In the genomic region with DNA sequence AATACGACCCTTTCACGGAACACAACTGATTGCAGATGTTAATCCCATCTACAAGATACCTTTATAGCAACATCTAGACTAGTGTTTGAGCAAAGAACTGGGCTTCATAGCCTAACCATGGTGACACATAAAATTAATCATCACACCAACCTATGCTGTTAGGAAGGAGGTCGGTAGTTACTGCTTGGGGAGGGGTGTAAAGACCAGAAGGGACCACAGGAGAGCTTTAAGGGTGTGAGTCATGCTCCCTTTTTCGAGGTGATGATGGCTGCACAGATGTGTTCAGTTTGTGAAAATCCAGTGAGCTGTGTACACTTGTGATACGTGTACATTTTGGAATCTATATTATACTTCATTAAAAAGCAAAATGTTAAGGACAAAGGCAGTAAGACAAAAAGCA, we compare ENCODE assay signal across 22 cellular contexts. TPM values are rescaled to one million over a fixed set of nuclear protein-coding genes. Genes with fewer than 3 reads are reported as not detected.
A peak's percentile ranks its signal among the peaks of the same experiment; 100 is the strongest.
DNase-seq lines count a peak whose midpoint lies in the region; ATAC-seq and TF ChIP-seq lines count a peak whose summit lies in the region.
"Had no signal": no experiment of that assay in that cellular context is flagged by ENCODE, and none has a peak within 500 bp of the region (broad histone marks: within the 10 kb centered on the region; RNA-seq: fewer than 3 reads in every experiment).

No MANE protein-coding gene starts in this region.

- H3K27me3 ChIP-seq in A673 (replicated peaks; ENCODE audit: insufficient read depth, low read depth, low read length, poor library complexity): no peaks in the 10 kb centered on the region
- H3K27me3 ChIP-seq: BE2C had no signal

- no TSS peak for BruUV-seq in A673 (replicated peaks; lab: Mats Ljungman, UMichigan)

- ATAC-seq in HG02852 (IDR thresholded peaks at IDR 0.05; ENCODE audit: unreplicated experiment) (no peak), HG03342 (IDR thresholded peaks at IDR 0.05; ENCODE audit: unreplicated experiment) (no peak)

- no peaks in the 10 kb centered on the region for H3K9me3 ChIP-seq in A673 (ENCODE audit: low read depth, low read length, poor library complexity, severe bottlenecking)
- H3K9me3 ChIP-seq: BE2C had no signal

- TF ChIP-seq CTCF in choroid plexus epithelial cell (conservative IDR thresholded peaks at IDR 0.05; ENCODE audit: low read depth, low read length) (no peak), A673 (conservative IDR thresholded peaks at IDR 0.05; ENCODE audit: low read depth, low read length) (no peak)

- CTCF ChIA-PET in A673 (lab: Charles Lee): no interaction called here

- H3K4me3 ChIP-seq in choroid plexus epithelial cell (ENCODE audit: low read depth, low read length) (no peak overlapping the region), A673 (ENCODE audit: low read depth, low read length, poor library complexity, severe bottlenecking) (no peak overlapping the region)

- intact Hi-C loops in A673 (cut with micrococcal nuclease; ENCODE audit: unreplicated experiment): no loop called here

- H3K4me1 ChIP-seq in A673 (ENCODE audit: insufficient read depth, low read length, poor library complexity, severe bottlenecking): peaks cover 6% of the 10 kb centered on the region
- H3K4me1 ChIP-seq: BE2C had no signal

- peak; percentile 16 for DNase-seq in NK-92 treated with Interleukin-12 subunit alpha and Interleukin-12 subunit beta, amount 100 ng/mL, for 24 hours (lab: John Stamatoyannopoulos, UW)
- DNase-seq in NK-92 (lab: John Stamatoyannopoulos, UW; ENCODE audit: unreplicated experiment): no peak
- DNase-seq in M059J (ENCODE audit: low read depth): peak; percentile 33
- DNase-seq in choroid plexus epithelial cell (ENCODE audit: low read depth): peak; percentile 30
- no peak for DNase-seq in NCI-H69 (lab: John Stamatoyannopoulos, UW)
- DNase-seq in A673 (ENCODE audit: low spot score): no peak
- DNase-seq: BE2C; CD4-positive, CD25-positive, alpha-beta regulatory T cell; COR-L47; DMS153; Karpas-422; MM.1S; NCI-H1092; NCI-H146; NCI-H2029 treated with DMSO at 0.1 percent for 48 hours; NCI-H2171 treated with DMSO at 0.1 percent for 48 hours; NCI-H446; RPMI8226; SIG-M5 had no signal

- POLR2A ChIA-PET in A673 (lab: Charles Lee; ENCODE audit: low non-redundant PET): no interaction called here

- H3K27ac ChIP-seq in A673 (ENCODE audit: low read depth, low read length, poor library complexity, severe bottlenecking): no peak overlapping the region
- H3K27ac ChIP-seq: 22Rv1 had no signal

- no peaks in the 10 kb centered on the region for H3K36me3 ChIP-seq in A673 (ENCODE audit: insufficient read depth, low read length, poor library complexity, severe bottlenecking)
- H3K36me3 ChIP-seq: BE2C had no signal

RNA-seq across cellular contexts. Expression of a gene that starts 4.6 kb away (rescaled TPM):
- total RNA-seq in M059J (2014; rRNA removed; shearing (Covaris generic)): 28.0 and 40.9 TPM in 2 replicates
- 104 and 105 TPM in 2 replicates for total RNA-seq in A673 (2021)

RNA-seq across cellular contexts. Expression of a gene that starts 48.0 kb away (rescaled TPM):
- 22.8 and 26.1 TPM in 2 replicates for total RNA-seq in M059J (2014; rRNA removed; shearing (Covaris generic))
- 46.4 and 50.2 TPM in 2 replicates for total RNA-seq in A673 (2021)

RNA-seq across cellular contexts. Expression of a gene that starts 59.2 kb away (rescaled TPM):
- 12.7 and 23.0 TPM in 2 replicates for total RNA-seq in M059J (2014; rRNA removed; shearing (Covaris generic))
- total RNA-seq in A673 (2021): 35.8 and 44.7 TPM in 2 replicates

Comparison
In these comparisons a context has a peak if more than half of its experiments do, and no peak if none do; other contexts are left out.
1. DNase-seq: peak in NK-92 treated with Interleukin-12 subunit alpha and Interleukin-12 subunit beta, amount 100 ng/mL, for 24 hours (single experiment), M059J (single experiment) and choroid plexus epithelial cell (single experiment); none in NK-92 (single experiment), NCI-H69 (single experiment) and A673 (single experiment).